In the genomic region with DNA sequence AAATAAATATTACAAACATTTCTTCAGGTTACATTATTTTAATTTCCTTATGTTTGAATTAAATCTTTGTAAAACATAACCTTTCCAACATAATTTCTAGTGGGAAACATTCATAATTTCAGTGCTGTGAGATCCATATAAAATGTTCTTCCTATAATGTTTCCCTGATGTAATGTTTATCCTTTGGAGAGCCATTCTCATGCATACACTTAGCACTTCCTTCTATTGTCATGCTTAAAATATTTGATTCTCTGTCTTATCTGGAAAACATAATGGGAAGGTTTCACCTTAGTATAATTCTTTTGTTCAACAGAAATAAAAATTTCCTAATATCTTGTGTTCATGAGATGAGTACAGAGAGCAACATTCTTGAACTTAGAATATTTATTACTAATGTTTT, we compare ENCODE assay signal across 16 cellular contexts.
A peak's percentile ranks its signal among the peaks of the same experiment; 100 is the strongest.
DNase-seq lines count a peak whose midpoint lies in the region; ATAC-seq and TF ChIP-seq lines count a peak whose summit lies in the region.
"Had no signal": no experiment of that assay in that cellular context is flagged by ENCODE, and none has a peak within 500 bp of the region (broad histone marks: within the 10 kb centered on the region; RNA-seq: fewer than 3 reads in every experiment).

No MANE protein-coding gene starts in this region.

- ATAC-seq in foreskin keratinocyte, result no peak
- ATAC-seq in GM19023 (IDR thresholded peaks at IDR 0.05; ENCODE audit: unreplicated experiment), result no peak
- ATAC-seq in activated CD8-positive, alpha-beta T cell treated with anti-CD3 and anti-CD28 coated beads for 36 hours, result no peak
- ATAC-seq: GM12878 had no signal

- H3K36me3 ChIP-seq in GM23248 (ENCODE audit: low read depth), result no peaks in the 10 kb centered on the region
- H3K36me3 ChIP-seq: BE2C had no signal

- H3K9me3 Mint-ChIP-seq in activated CD8-positive, alpha-beta T cell treated with anti-CD3 and anti-CD28 coated beads for 36 hours, result peaks cover 6% of the 10 kb centered on the region

- intact Hi-C loops in activated CD8-positive, alpha-beta T cell treated with anti-CD3 and anti-CD28 coated beads for 36 hours (cut with micrococcal nuclease), result no loop called here

- no peaks in the 10 kb centered on the region for H4K20me1 ChIP-seq in GM23248 (ENCODE audit: insufficient read depth)

- H3K4me3 Mint-ChIP-seq in activated CD8-positive, alpha-beta T cell treated with anti-CD3 and anti-CD28 coated beads for 36 hours, result no peak overlapping the region
- H3K4me3 Mint-ChIP-seq: CD4-positive, alpha-beta memory T cell; H9 had no signal

- H3K27ac ChIP-seq in GM23248 (no peak overlapping the region), foreskin keratinocyte (no peak overlapping the region)
- H3K27ac ChIP-seq: C4-2B had no signal

- in situ Hi-C loops in GM23248 (cut with MboI), result no loop called here

- H3K4me1 ChIP-seq in GM23248 (ENCODE audit: insufficient read depth) (peaks cover 7% of the 10 kb centered on the region; the same call in 1 of the 2 replicates), foreskin keratinocyte (no peaks in the 10 kb centered on the region)
- H3K4me1 ChIP-seq: BE2C had no signal

- no peaks in the 10 kb centered on the region for H3K36me3 Mint-ChIP-seq in activated CD8-positive, alpha-beta T cell treated with anti-CD3 and anti-CD28 coated beads for 36 hours (ENCODE audit: low read depth)
- H3K36me3 Mint-ChIP-seq: CD4-positive, alpha-beta memory T cell had no signal

- no peak for TF ChIP-seq CTCF in foreskin keratinocyte (conservative IDR thresholded peaks at IDR 0.05)
- TF ChIP-seq CTCF in activated CD8-positive, alpha-beta T cell treated with anti-CD3 and anti-CD28 coated beads for 36 hours (IDR thresholded peaks at IDR 0.05), result no peak

- DNase-seq in GM23248, result no peak
- peak; percentile 52 for DNase-seq in dermis blood vessel endothelial cell
- DNase-seq in foreskin keratinocyte, result peak; percentile 2 to 6
- DNase-seq in pulmonary artery endothelial cell (ENCODE audit: low read depth, low spot score), result peak; percentile 48
- no peak for DNase-seq in COLO829 (ENCODE audit: low spot score)
- no peak for DNase-seq in GOT3 (lab: John Stamatoyannopoulos, UW)
- DNase-seq in activated CD8-positive, alpha-beta T cell treated with anti-CD3 and anti-CD28 coated beads for 36 hours, result no peak
- DNase-seq: BE2C; CD4-positive, alpha-beta memory T cell; COR-L47; H9; IMR-90; KBM-7 had no signal

- no peak overlapping the region for H3K9ac ChIP-seq in GM23248

- peak overlapping the region; percentile 9 for H2AFZ ChIP-seq in GM23248

- H3F3A ChIP-seq in GM23248 (ENCODE audit: insufficient read depth), result no peaks in the 10 kb centered on the region

- H3K27me3 ChIP-seq in GM23248 (replicated peaks; ENCODE audit: insufficient read depth) (no peaks in the 10 kb centered on the region), foreskin keratinocyte (no peaks in the 10 kb centered on the region)
- H3K27me3 ChIP-seq: BE2C had no signal

- CTCF ChIA-PET in activated CD8-positive, alpha-beta T cell treated with anti-CD3 and anti-CD28 coated beads for 36 hours (lab: Charles Lee), result no interaction called here

- POLR2A ChIA-PET in activated CD8-positive, alpha-beta T cell treated with anti-CD3 and anti-CD28 coated beads for 36 hours (lab: Charles Lee), result no interaction called here

- H3K79me2 ChIP-seq in GM23248 (ENCODE audit: insufficient read depth), result no peaks in the 10 kb centered on the region

- no peaks in the 10 kb centered on the region; the same call in 1 of the 2 replicates for H3K9me2 ChIP-seq in GM23248 (ENCODE audit: insufficient read depth)

- H3K27me3 Mint-ChIP-seq in activated CD8-positive, alpha-beta T cell treated with anti-CD3 and anti-CD28 coated beads for 36 hours, result no peaks in the 10 kb centered on the region
- H3K27me3 Mint-ChIP-seq: CD4-positive, alpha-beta memory T cell had no signal

- H3K4me3 ChIP-seq in GM23248, result no peak overlapping the region
- H3K4me3 ChIP-seq: GM12878 had no signal

- H3K4me1 Mint-ChIP-seq in activated CD8-positive, alpha-beta T cell treated with anti-CD3 and anti-CD28 coated beads for 36 hours (ENCODE audit: low read depth), result no peaks in the 10 kb centered on the region
- H3K4me1 Mint-ChIP-seq: CD4-positive, alpha-beta memory T cell had no signal

- no peak overlapping the region for H3K27ac Mint-ChIP-seq in activated CD8-positive, alpha-beta T cell treated with anti-CD3 and anti-CD28 coated beads for 36 hours
- H3K27ac Mint-ChIP-seq: CD4-positive, alpha-beta memory T cell; H9 had no signal

- H3K9me3 ChIP-seq in GM23248 (ENCODE audit: low read depth), result no peaks in the 10 kb centered on the region
- H3K9me3 ChIP-seq: BE2C had no signal

- H3K4me2 ChIP-seq in GM23248 (ENCODE audit: unreplicated experiment), result no peak overlapping the region

Comparison
In these comparisons a context has a peak if more than half of its experiments do, and no peak if none do; other contexts are left out.
1. DNase-seq: peak in dermis blood vessel endothelial cell (single experiment), foreskin keratinocyte (2 of 2) and pulmonary artery endothelial cell (single experiment); none in GM23248 (single experiment), COLO829 (single experiment), GOT3 (single experiment) and activated CD8-positive, alpha-beta T cell treated with anti-CD3 and anti-CD28 coated beads for 36 hours (single experiment).